In the genomic region with DNA sequence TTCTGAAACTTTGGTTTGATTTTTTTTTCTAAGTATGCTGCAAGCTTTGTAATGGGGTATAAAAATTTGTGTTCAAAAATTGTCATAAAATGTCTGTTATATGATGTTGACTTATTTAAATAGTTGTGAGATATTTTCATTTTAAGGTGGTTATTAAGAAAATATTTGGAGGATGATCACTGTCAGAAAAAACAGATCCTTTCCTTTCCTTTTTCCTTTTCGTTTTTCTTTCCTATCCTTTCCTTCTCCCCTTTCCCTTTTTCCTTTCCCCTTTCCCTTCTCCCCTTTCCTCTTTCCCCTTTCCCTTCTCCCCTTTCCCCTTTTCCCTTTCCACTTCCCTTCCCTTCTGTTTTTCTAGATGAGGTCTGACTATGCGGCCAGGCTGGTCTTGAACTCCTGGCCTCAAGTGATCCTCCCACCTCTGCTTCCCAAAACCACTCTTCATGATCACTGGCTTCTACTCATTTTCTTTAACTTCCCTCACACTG, we compare ENCODE assay signal across 8 cellular contexts.
"Had no signal": no experiment of that assay in that cellular context is flagged by ENCODE, and none has a peak within 500 bp of the region (broad histone marks: within the 10 kb centered on the region; RNA-seq: fewer than 3 reads in every experiment).

No MANE protein-coding gene starts in this region.

- H3K4me3 ChIP-seq: GM23248, HAP-1 had no signal

- H3K9me3 ChIP-seq: HAP-1 had no signal

- H3K4me1 Mint-ChIP-seq: IgD-negative memory B cell had no signal

- H3K27ac ChIP-seq: GM23248, KMS-11 had no signal

- H3K36me3 ChIP-seq: HAP-1 had no signal

- H3K4me2 ChIP-seq: KMS-11 had no signal

- H3K27me3 Mint-ChIP-seq: IgD-negative memory B cell had no signal

- H2AFZ ChIP-seq: GM23248 had no signal

- H3K4me1 ChIP-seq: HAP-1 had no signal

- FAIRE-seq: HTR-8/SVneo had no signal

- DNase-seq: GM23248, H7, KBM-7 had no signal

- H3K27ac Mint-ChIP-seq: IgD-negative memory B cell had no signal

- ATAC-seq: HCT116 had no signal

- H3K4me3 Mint-ChIP-seq: IgD-negative memory B cell had no signal
